1 cellular context compared by ENCODE assay signal in the genomic region with DNA sequence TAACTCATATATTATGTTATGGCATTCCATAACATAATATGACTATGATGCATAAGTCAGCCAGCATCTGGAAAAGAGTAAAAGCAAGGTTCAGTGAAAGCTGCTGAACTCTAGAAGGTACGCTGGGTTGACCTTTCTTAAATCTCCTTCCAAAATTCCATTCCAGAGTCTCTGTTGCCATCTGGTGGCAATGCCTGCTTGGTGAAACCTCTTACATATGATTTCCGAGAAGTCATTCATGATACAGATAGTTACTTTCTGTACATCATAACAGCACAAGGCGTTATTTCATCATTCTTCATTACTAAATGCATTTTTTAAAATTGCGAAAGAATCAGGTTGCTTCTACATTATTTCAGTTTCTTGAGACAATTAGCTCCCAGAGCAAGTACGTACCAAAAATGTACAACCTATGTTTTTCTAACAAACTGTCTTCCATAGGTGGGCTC.
TF ChIP-seq lines count a peak whose summit lies in the region.

No MANE protein-coding gene starts in this region.

TF ChIP-seq in H1, 55 proteins besides CTCF, POLR2A, EP300 and RAD21:
- no peak for TF ChIP-seq SP1 (IDR thresholded peaks at IDR 0.05; ENCODE audit: low read depth, low read length)
- TF ChIP-seq, protein P1, sequence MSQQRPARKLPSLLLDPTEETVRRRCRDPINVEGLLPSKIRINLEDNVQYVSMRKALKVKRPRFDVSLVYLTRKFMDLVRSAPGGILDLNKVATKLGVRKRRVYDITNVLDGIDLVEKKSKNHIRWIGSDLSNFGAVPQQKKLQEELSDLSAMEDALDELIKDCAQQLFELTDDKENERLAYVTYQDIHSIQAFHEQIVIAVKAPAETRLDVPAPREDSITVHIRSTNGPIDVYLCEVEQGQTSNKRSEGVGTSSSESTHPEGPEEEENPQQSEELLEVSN (IDR thresholded peaks at IDR 0.05): no peak
- TF ChIP-seq EZH2 (IDR thresholded peaks at IDR 0.05; ENCODE audit: low read depth, low read length, severe bottlenecking): no peak
- no peak for TF ChIP-seq SAP30 (IDR thresholded peaks at IDR 0.05; ENCODE audit: insufficient read depth, insufficient replicate concordance, low read length)
- TF ChIP-seq, protein P2, sequence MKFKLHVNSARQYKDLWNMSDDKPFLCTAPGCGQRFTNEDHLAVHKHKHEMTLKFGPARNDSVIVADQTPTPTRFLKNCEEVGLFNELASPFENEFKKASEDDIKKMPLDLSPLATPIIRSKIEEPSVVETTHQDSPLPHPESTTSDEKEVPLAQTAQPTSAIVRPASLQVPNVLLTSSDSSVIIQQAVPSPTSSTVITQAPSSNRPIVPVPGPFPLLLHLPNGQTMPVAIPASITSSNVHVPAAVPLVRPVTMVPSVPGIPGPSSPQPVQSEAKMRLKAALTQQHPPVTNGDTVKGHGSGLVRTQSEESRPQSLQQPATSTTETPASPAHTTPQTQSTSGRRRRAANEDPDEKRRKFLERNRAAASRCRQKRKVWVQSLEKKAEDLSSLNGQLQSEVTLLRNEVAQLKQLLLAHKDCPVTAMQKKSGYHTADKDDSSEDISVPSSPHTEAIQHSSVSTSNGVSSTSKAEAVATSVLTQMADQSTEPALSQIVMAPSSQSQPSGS (IDR thresholded peaks at IDR 0.05; ENCODE audit: low read length): no peak
- TF ChIP-seq YY1 (IDR thresholded peaks at IDR 0.05; ENCODE audit: low read depth, low read length): no peak
- TF ChIP-seq CBX8 (IDR thresholded peaks at IDR 0.05; ENCODE audit: borderline replicate concordance, low read depth, low read length): no peak
- TF ChIP-seq SUZ12 (IDR thresholded peaks at IDR 0.05; ENCODE audit: low read length): no peak
- TF ChIP-seq, protein P3, sequence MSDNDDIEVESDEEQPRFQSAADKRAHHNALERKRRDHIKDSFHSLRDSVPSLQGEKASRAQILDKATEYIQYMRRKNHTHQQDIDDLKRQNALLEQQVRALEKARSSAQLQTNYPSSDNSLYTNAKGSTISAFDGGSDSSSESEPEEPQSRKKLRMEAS (IDR thresholded peaks at IDR 0.05): no peak
- TF ChIP-seq EGR1 (IDR thresholded peaks at IDR 0.05; ENCODE audit: borderline replicate concordance, low read depth, low read length): no peak
- TF ChIP-seq, protein P4, sequence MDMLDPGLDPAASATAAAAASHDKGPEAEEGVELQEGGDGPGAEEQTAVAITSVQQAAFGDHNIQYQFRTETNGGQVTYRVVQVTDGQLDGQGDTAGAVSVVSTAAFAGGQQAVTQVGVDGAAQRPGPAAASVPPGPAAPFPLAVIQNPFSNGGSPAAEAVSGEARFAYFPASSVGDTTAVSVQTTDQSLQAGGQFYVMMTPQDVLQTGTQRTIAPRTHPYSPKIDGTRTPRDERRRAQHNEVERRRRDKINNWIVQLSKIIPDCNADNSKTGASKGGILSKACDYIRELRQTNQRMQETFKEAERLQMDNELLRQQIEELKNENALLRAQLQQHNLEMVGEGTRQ (IDR thresholded peaks at IDR 0.05; ENCODE audit: low read length): no peak
- TF ChIP-seq JUND (IDR thresholded peaks at IDR 0.05; ENCODE audit: low read length): no peak
- no peak for TF ChIP-seq ZNF274 (IDR thresholded peaks at IDR 0.05; ENCODE audit: borderline replicate concordance, extremely low read depth, low read length)
- TF ChIP-seq SP4 (IDR thresholded peaks at IDR 0.05; ENCODE audit: low read length): no peak
- no peak for TF ChIP-seq RBBP5 (IDR thresholded peaks at IDR 0.05; ENCODE audit: borderline replicate concordance, low read depth, low read length)
- TF ChIP-seq HDAC6 (IDR thresholded peaks at IDR 0.05; ENCODE audit: low read depth, low read length): no peak
